Comparison of ENCODE assay signal across 11 cellular contexts in the genomic region with DNA sequence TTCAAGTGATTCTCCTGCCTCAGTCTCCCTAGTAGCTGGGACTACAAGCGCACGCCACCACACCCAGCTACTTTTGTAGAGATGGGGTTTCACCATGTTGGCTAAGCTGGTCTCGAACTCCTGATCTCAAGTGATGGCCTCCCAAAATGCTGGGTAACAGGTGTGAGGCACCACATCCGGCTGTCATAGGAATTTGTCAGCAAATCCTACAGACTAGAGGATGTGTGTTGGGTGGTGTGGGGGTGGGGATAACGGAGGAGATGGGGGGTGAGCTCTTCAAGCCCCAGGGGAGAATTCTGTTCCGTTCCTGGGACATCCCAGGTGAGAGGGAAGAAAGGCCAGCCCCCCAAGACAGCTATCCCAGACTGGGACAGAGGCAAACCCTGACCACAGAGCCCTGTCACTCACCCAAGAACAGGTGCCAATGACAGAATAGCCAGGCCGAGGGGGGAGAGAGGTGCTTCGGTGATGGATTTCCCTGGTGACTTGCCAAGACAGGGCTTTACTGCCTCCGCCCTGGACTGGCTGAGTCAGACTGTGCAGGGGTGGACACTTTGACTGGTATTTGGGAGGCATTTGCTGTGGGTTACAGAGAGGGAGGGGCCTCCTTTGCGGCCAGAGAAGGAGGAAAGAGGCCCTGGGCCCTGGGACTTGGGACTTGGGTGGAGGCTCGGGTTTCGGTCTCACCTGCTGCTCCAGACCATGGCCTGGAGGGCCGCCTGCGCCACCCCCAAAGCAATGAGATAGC. TPM values are rescaled to one million over a fixed set of nuclear protein-coding genes. Genes with fewer than 3 reads are reported as not detected.
DNase-seq lines count a peak whose midpoint lies in the region; TF ChIP-seq lines count a peak whose summit lies in the region.
"Had no signal": no experiment of that assay in that cellular context is flagged by ENCODE, and none has a peak within 500 bp of the region (broad histone marks: within the 10 kb centered on the region; RNA-seq: fewer than 3 reads in every experiment).

No MANE protein-coding gene starts in this region.

- H3K79me1 ChIP-seq in neuronal stem cell (ENCODE audit: low read depth, low read length) = no peaks in the 10 kb centered on the region

- H2AFZ ChIP-seq in Loucy (ENCODE audit: low read length) (no peak overlapping the region), neuronal stem cell (ENCODE audit: low read length) (no peak overlapping the region)

- no peak overlapping the region for H3K4me3 ChIP-seq in Loucy (ENCODE audit: low read length, poor library complexity, severe bottlenecking)
- no peak overlapping the region for H3K4me3 ChIP-seq in breast epithelium
- H3K4me3 ChIP-seq in neuronal stem cell (ENCODE audit: low read length in 2 of 2) = no peak overlapping the region

- no peak overlapping the region for H4K91ac ChIP-seq in neuronal stem cell (ENCODE audit: low read depth, low read length, poor library complexity)

- H2AK5ac ChIP-seq in neuronal stem cell (ENCODE audit: low read depth, low read length) = no peak overlapping the region

- no peak for TF ChIP-seq POLR2A in breast epithelium (IDR thresholded peaks at IDR 0.05)

- H3K9me3 ChIP-seq in Loucy (ENCODE audit: insufficient read depth, low read depth, low read length) (no peaks in the 10 kb centered on the region), breast epithelium (no peaks in the 10 kb centered on the region), neuronal stem cell (replicated peaks in 1 of 2; ENCODE audit: control insufficient read depth in 2 of 2, insufficient read depth in 1 of 2, low read depth in 1 of 2, low read length in 2 of 2) (peaks cover 4% of the 10 kb centered on the region in 2 donors)

- H3K4me2 ChIP-seq in Loucy (ENCODE audit: low read depth, low read length, poor library complexity, severe bottlenecking) = peak overlapping the region; percentile 39
- H3K4me2 ChIP-seq in neuronal stem cell (ENCODE audit: insufficient read depth, low read length, poor library complexity, severe bottlenecking) = no peak overlapping the region

- H3K18ac ChIP-seq in neuronal stem cell (ENCODE audit: low read length) = no peak overlapping the region

- H3K14ac ChIP-seq in neuronal stem cell (ENCODE audit: low read length) = no peak overlapping the region

- H2BK120ac ChIP-seq in neuronal stem cell (ENCODE audit: low read depth, low read length) = no peak overlapping the region

- H3K27me3 ChIP-seq in Loucy (ENCODE audit: insufficient read depth, low read length, poor library complexity, severe bottlenecking) = no peaks in the 10 kb centered on the region
- peaks cover 3 to 5% of the 10 kb centered on the region in 2 donors for H3K27me3 ChIP-seq in breast epithelium
- peaks cover 0 to 69% (median 57%) of the 10 kb centered on the region in 3 experiments for H3K27me3 ChIP-seq in neuronal stem cell (ENCODE audit: control insufficient read depth in 3 of 3, insufficient read depth in 3 of 3, low read depth in 1 of 3, low read length in 3 of 3)

- no peaks in the 10 kb centered on the region for H3K9me2 ChIP-seq in Loucy (replicated peaks; ENCODE audit: low read depth, low read length)

- H3K36me3 ChIP-seq in Loucy (ENCODE audit: insufficient read depth, low read length) (no peaks in the 10 kb centered on the region), breast epithelium (no peaks in the 10 kb centered on the region), neuronal stem cell (replicated peaks in 1 of 2; ENCODE audit: control insufficient read depth in 2 of 2, insufficient read depth in 2 of 2, low read length in 2 of 2) (no peaks in the 10 kb centered on the region)

- H4K20me1 ChIP-seq in Loucy (ENCODE audit: insufficient read depth, low read length, poor library complexity, severe bottlenecking) = no peaks in the 10 kb centered on the region

- H3K9ac ChIP-seq in Loucy (ENCODE audit: low read depth, low read length, poor library complexity, severe bottlenecking) (peak overlapping the region; percentile 35), neuronal stem cell (ENCODE audit: low read depth, low read length, poor library complexity) (no peak overlapping the region)

- H3F3A ChIP-seq in Loucy (ENCODE audit: low read depth) = no peaks in the 10 kb centered on the region

- no peak overlapping the region for H3K23ac ChIP-seq in neuronal stem cell (ENCODE audit: low read depth, low read length, poor library complexity)

- H4K8ac ChIP-seq in neuronal stem cell (ENCODE audit: low read depth, low read length) = peak overlapping the region; percentile 45

- H2BK12ac ChIP-seq in neuronal stem cell (ENCODE audit: low read length) = no peak overlapping the region

- DNase-seq in EL (peak; percentile 80), breast epithelium (ENCODE audit: low spot score in 2 of 2) (peak in 1 of 2 donors; percentile 39), neuronal stem cell (ENCODE audit: low spot score) (no peak), cerebellum (ENCODE audit: low spot score) (no peak), NCI-H82 treated with DMSO at 0.1 percent for 48 hours (lab: John Stamatoyannopoulos, UW; ENCODE audit: unreplicated experiment) (no peak), C1 segment of cervical spinal cord (lab: John Stamatoyannopoulos, UW) (no peak), GM10266 (ENCODE audit: extremely low spot score) (no peak)
- DNase-seq: anterior cingulate cortex; immature natural killer cell; stimulated activated CD4-positive, alpha-beta T cell treated with anti-CD3 and anti-CD28 coated beads, Interleukin-2, amount 100 ng/mL, for 24 hours had no signal

- TF ChIP-seq CTCF in Loucy (conservative IDR thresholded peaks at IDR 0.05; ENCODE audit: low read length) = no peak
- TF ChIP-seq CTCF in breast epithelium (IDR thresholded peaks at IDR 0.05) = no peak
- TF ChIP-seq CTCF in GM10266 (IDR thresholded peaks at IDR 0.05; ENCODE audit: control insufficient read depth, insufficient read depth, low read depth, missing control alignments) = no peak

- no peaks in the 10 kb centered on the region for H3K79me2 ChIP-seq in Loucy (ENCODE audit: insufficient read depth, low read length)

- H3K4me1 ChIP-seq in Loucy (ENCODE audit: insufficient read depth, low read length, poor library complexity, severe bottlenecking) (peaks cover 10% of the 10 kb centered on the region), breast epithelium (no peaks in the 10 kb centered on the region), neuronal stem cell (ENCODE audit: control insufficient read depth in 2 of 2, insufficient read depth in 1 of 2, low read depth in 1 of 2, low read length in 2 of 2) (peaks cover 0 to 11% of the 10 kb centered on the region in 2 donors)

- no CpG with 5 or more reads among the region's 14 CpGs for WGBS in neuronal stem cell (ENCODE audit: extremely low coverage in 2 of 2, insufficient read length in 2 of 2, insufficient replicate concordance in 1 of 2), 2 donors

- H3K27ac ChIP-seq in breast epithelium (peak overlapping the region; percentile 36 to 58), neuronal stem cell (replicated peaks; ENCODE audit: low read length) (no peak overlapping the region)

- H2BK15ac ChIP-seq in neuronal stem cell (ENCODE audit: low read length) = no peak overlapping the region

- H3K4ac ChIP-seq in neuronal stem cell (ENCODE audit: low read length) = no peak overlapping the region

- intact Hi-C loops in breast epithelium (cut with DNase I; ENCODE audit: low total_unique reads) = no loop called here

- H2BK5ac ChIP-seq in neuronal stem cell (ENCODE audit: low read length) = no peak overlapping the region

RNA-seq across cellular contexts. Expression of gene EPS8L1, which starts 4.7 kb away (rescaled TPM):
- total RNA-seq in breast epithelium (10 to 100 TPM in 2 of 3 donors, 1 to 10 TPM in 1; 2.4 to 51.1 (median 50.1) TPM), cerebellum (2.1 TPM)
- 19.6 TPM for polyA plus RNA-seq in neuronal stem cell (2013, experiment 1 of 2)
- 18.4 TPM for polyA plus RNA-seq in neuronal stem cell (2013, experiment 2 of 2)

RNA-seq across cellular contexts. Expression of gene RDH13, which starts 8.0 kb away (rescaled TPM):
- total RNA-seq in breast epithelium = 10 to 100 TPM; 11.4 to 33.4 (median 22.3) TPM
- polyA plus RNA-seq in neuronal stem cell (2013, experiment 1 of 2) = 7.9 TPM
- 7.9 TPM for polyA plus RNA-seq in neuronal stem cell (2013, experiment 2 of 2)
- 21.4 TPM for total RNA-seq in cerebellum

RNA-seq across cellular contexts. Expression of gene GP6, which starts 32.9 kb away (rescaled TPM):
- total RNA-seq in breast epithelium = not detected
- polyA plus RNA-seq in neuronal stem cell (2013, experiment 1 of 2) = 0.26 TPM
- polyA plus RNA-seq in neuronal stem cell (2013, experiment 2 of 2) = 0.17 TPM
- total RNA-seq in cerebellum = 0.27 TPM

RNA-seq across cellular contexts. Expression of gene PPP1R12C, which starts 46.5 kb away (rescaled TPM):
- 100 to 1,000 TPM in 1 of 3 donors, 10 to 100 TPM in 2; 68.3 to 148 (median 91.7) TPM for total RNA-seq in breast epithelium
- 45.4 TPM for polyA plus RNA-seq in neuronal stem cell (2013, experiment 1 of 2)
- 45.1 TPM for polyA plus RNA-seq in neuronal stem cell (2013, experiment 2 of 2)
- 14.0 TPM for total RNA-seq in cerebellum
